Comparison of ENCODE assay signal across 9 cellular contexts in the genomic region with DNA sequence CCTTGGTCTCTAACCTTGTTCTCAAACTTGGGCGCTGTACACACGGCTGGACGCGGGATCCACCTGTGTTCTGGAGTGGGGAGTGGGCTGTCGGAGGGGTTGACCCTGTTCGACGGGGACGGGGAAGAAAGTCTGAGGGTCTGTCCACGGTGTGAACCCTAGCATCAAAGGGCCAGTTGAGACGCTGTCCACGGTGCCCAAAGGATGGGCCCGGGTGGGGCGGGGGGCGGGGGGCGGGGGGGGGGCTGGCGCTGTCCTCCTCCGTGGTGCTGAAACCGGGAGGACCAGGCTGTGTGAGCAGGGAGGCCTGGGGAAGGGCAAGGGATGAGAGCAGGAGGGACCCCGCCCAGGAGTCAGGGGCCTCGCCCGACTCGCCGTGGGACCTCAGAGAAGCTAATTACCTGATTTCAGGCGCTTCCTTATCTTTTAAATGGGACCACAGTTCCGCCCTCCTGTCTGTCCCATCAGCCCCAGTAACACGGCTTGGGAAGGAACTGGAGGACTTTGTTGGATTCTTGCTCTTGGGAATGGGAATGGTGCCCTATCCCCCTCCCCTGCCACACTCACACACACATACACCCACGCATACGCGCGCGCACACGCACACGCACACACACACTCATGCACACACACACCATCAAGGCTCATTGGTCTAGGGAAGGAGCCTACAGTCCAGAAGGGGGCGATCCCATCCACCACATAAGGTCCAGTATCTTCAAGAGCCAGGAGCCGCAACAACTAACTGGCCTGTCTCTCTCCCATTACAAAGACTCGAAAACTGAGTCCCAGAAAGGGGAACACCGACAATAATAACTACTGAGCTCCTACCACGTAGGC. TPM values are rescaled to one million over a fixed set of nuclear protein-coding genes. Genes with fewer than 3 reads are reported as not detected.
DNase-seq lines count a peak whose midpoint lies in the region; FAIRE-seq and TF ChIP-seq lines count a peak whose summit lies in the region.
"Had no signal": no experiment of that assay in that cellular context is flagged by ENCODE, and none has a peak within 500 bp of the region (broad histone marks: within the 10 kb centered on the region; RNA-seq: fewer than 3 reads in every experiment).

No MANE protein-coding gene starts in this region.

- H3K79me2 ChIP-seq in astrocyte (ENCODE audit: insufficient read depth, low read length) = no peaks in the 10 kb centered on the region

- peak; percentile 66 for DNase-seq in AG08396 (ENCODE audit: low spot score)
- peak; percentile 28 for DNase-seq in NCI-H2196 (lab: John Stamatoyannopoulos, UW; ENCODE audit: unreplicated experiment)
- DNase-seq in astrocyte (ENCODE audit: low read depth) = peak; percentile 64
- DNase-seq in spleen = no peak
- no peak for DNase-seq in LoVo (ENCODE audit: low spot score)
- DNase-seq in activated CD8-positive, alpha-beta memory T cell treated with anti-CD3 and anti-CD28 coated beads for 24 hours = no peak

- TF ChIP-seq CTCF in GM12874 (IDR thresholded peaks at IDR 0.05; ENCODE audit: insufficient read depth, low read depth, low read length) = peak; percentile 63
- peak; percentile 26 for TF ChIP-seq CTCF in astrocyte (IDR thresholded peaks at IDR 0.05; ENCODE audit: insufficient read depth, low read depth, low read length)
- peak in 7 of 11 experiments; percentile 47 to 79 (median 52) for TF ChIP-seq CTCF in spleen (IDR thresholded peaks at IDR 0.05 in 8 of 11, conservative IDR thresholded peaks at IDR 0.05 in 3 of 11)

- H3K9ac ChIP-seq in astrocyte (ENCODE audit: low read length) (no peak overlapping the region), iPS-18a (ENCODE audit: low read length) (no peak overlapping the region)

- TF ChIP-seq POLR2A in spleen (IDR thresholded peaks at IDR 0.05) = no peak

- H3K9me3 ChIP-seq in astrocyte (ENCODE audit: insufficient read depth, low read depth, low read length) (no peaks in the 10 kb centered on the region), iPS-18a (ENCODE audit: control insufficient read depth, low read depth, low read length) (no peaks in the 10 kb centered on the region), spleen (no peaks in the 10 kb centered on the region)
- H3K9me3 ChIP-seq: neutrophil had no signal

- H3K27me3 ChIP-seq in astrocyte (ENCODE audit: insufficient read depth, low read length) (peaks cover 15% of the 10 kb centered on the region), iPS-18a (ENCODE audit: control insufficient read depth, insufficient read depth, low read length) (peaks cover 4% of the 10 kb centered on the region), spleen (replicated peaks in 1 of 7) (peaks cover 0 to 74% (median 38%) of the 10 kb centered on the region in 7 donors)

- no peak overlapping the region for H2AFZ ChIP-seq in astrocyte (ENCODE audit: low read depth, low read length)

- no peak overlapping the region for H3K27ac Mint-ChIP-seq in astrocyte (ENCODE audit: unreplicated experiment)

- peak overlapping the region; percentile 74 for H3K4me2 ChIP-seq in astrocyte (ENCODE audit: low read length)

- peak overlapping the region; percentile 86 for H3K4me3 Mint-ChIP-seq in astrocyte (ENCODE audit: unreplicated experiment)

- peaks cover 22% of the 10 kb centered on the region for H3K27me3 Mint-ChIP-seq in astrocyte (ENCODE audit: low read depth, unreplicated experiment)

- H3K36me3 ChIP-seq in astrocyte (ENCODE audit: insufficient read depth, low read length) (no peaks in the 10 kb centered on the region), iPS-18a (ENCODE audit: control insufficient read depth, low read depth, low read length) (no peaks in the 10 kb centered on the region), spleen (no peaks in the 10 kb centered on the region)
- H3K36me3 ChIP-seq: neutrophil had no signal

- H3K4me1 Mint-ChIP-seq in astrocyte (ENCODE audit: low read depth, unreplicated experiment) = peaks cover 16% of the 10 kb centered on the region

- no peaks in the 10 kb centered on the region for H3K9me3 Mint-ChIP-seq in astrocyte (ENCODE audit: unreplicated experiment)

- 14 to 22% (median 16%) methylated on average over 29 to 38 of the region's 38 CpGs for WGBS in spleen, 5 donors

- no peaks in the 10 kb centered on the region for H3K36me3 Mint-ChIP-seq in astrocyte (ENCODE audit: low read depth, unreplicated experiment)

- peaks cover 34% of the 10 kb centered on the region for H4K20me1 ChIP-seq in astrocyte (ENCODE audit: insufficient read depth, low read length)

- H3K4me3 ChIP-seq in astrocyte (ENCODE audit: insufficient read depth, low read depth, low read length) (peak overlapping the region; percentile 17), iPS-18a (ENCODE audit: low read length) (peak overlapping the region; percentile 16), spleen (peak overlapping the region in 6 of 8 donors; percentile 41 to 74 (median 48))

- intact Hi-C loops in spleen (cut with DNase I; ENCODE audit: low total_unique reads) = no loop called here

- no peak for FAIRE-seq in astrocyte (lab: Jason Lieb, UNC)

- H3K27ac ChIP-seq in astrocyte (ENCODE audit: low read depth, low read length) (no peak overlapping the region), iPS-18a (ENCODE audit: low read length) (no peak overlapping the region), spleen (peak overlapping the region in 1 of 8 donors; percentile 77)
- H3K27ac ChIP-seq: neutrophil had no signal

- peaks cover 19% of the 10 kb centered on the region for H3K4me1 ChIP-seq in astrocyte (ENCODE audit: insufficient read depth, low read length)
- peaks cover 6% of the 10 kb centered on the region for H3K4me1 ChIP-seq in iPS-18a (ENCODE audit: control insufficient read depth, low read depth, low read length)
- H3K4me1 ChIP-seq in spleen = peaks cover 3 to 52% (median 21%) of the 10 kb centered on the region in 6 donors

RNA-seq across cellular contexts. Expression of a gene that starts 1.0 kb away (rescaled TPM):
- 17.7 and 18.5 TPM in 2 replicates for total RNA-seq in astrocyte
- total RNA-seq in spleen = 10 to 100 TPM; 12.9 to 88.7 (median 34.9) TPM
- polyA plus RNA-seq in spleen = 10 to 100 TPM in 1 of 3 donors, 1 to 10 TPM in 2; 1.7 to 13.5 (median 2.9) TPM

Comparison
In these comparisons a context has a peak if more than half of its experiments do, and no peak if none do; other contexts are left out.
1. DNase-seq: peak in AG08396 (single experiment), NCI-H2196 (single experiment) and astrocyte (single experiment); none in spleen (single experiment), LoVo (single experiment) and activated CD8-positive, alpha-beta memory T cell treated with anti-CD3 and anti-CD28 coated beads for 24 hours (single experiment).
2. Peak in every context shown above with its lines, with median percentiles within 50 percentile points of each other: CTCF ChIP-seq and H3K4me3 ChIP-seq.